Comparison of ENCODE assay signal across 16 cellular contexts in genomic region chr13:96632536-96633320, GRCh38.
DNase-seq lines count a peak whose midpoint lies in the region; ATAC-seq and TF ChIP-seq lines count a peak whose summit lies in the region.
"Had no signal": no experiment of that assay in that cellular context is flagged by ENCODE, and none has a peak within 500 bp of the region (broad histone marks: within the 10 kb centered on the region; RNA-seq: fewer than 3 reads in every experiment).

No MANE protein-coding gene starts in this region.

- H3K27me3 ChIP-seq in GM23248 (replicated peaks; ENCODE audit: insufficient read depth) = no peaks in the 10 kb centered on the region
- H3K27me3 ChIP-seq: BLaER1 treated with 17β-estradiol and CSF1 and Interleukin-3, amounts not matched to agents 10 nM and 100 nM had no signal

- H3K4me1 ChIP-seq in GM23248 (ENCODE audit: insufficient read depth) = no peaks in the 10 kb centered on the region
- H3K4me1 ChIP-seq: BLaER1 treated with 17β-estradiol and CSF1 and Interleukin-3, amounts not matched to agents 10 nM and 100 nM had no signal

- no peaks in the 10 kb centered on the region for H4K20me1 ChIP-seq in GM23248 (ENCODE audit: insufficient read depth)
- H4K20me1 ChIP-seq: BLaER1 treated with 17β-estradiol and CSF1 and Interleukin-3, amounts not matched to agents 10 nM and 100 nM had no signal

- no peaks in the 10 kb centered on the region for H3F3A ChIP-seq in GM23248 (ENCODE audit: insufficient read depth)

- H3K4me3 Mint-ChIP-seq in activated naive CD8-positive, alpha-beta T cell treated with anti-CD3 and anti-CD28 coated beads, Interleukin-2, amount 50 U/mL, for 24 hours = no peak overlapping the region
- H3K4me3 Mint-ChIP-seq: CD8-positive, alpha-beta memory T cell had no signal

- no peak overlapping the region for H3K4me2 ChIP-seq in GM23248 (ENCODE audit: unreplicated experiment)
- H3K4me2 ChIP-seq: BLaER1 treated with 17β-estradiol and CSF1 and Interleukin-3, amounts not matched to agents 10 nM and 100 nM; SK-N-SH had no signal

- H3K27ac Mint-ChIP-seq in activated naive CD8-positive, alpha-beta T cell treated with anti-CD3 and anti-CD28 coated beads, Interleukin-2, amount 50 U/mL, for 24 hours = no peak overlapping the region
- H3K27ac Mint-ChIP-seq: CD8-positive, alpha-beta memory T cell had no signal

- H3K36me3 ChIP-seq in GM23248 (ENCODE audit: low read depth) = no peaks in the 10 kb centered on the region
- H3K36me3 ChIP-seq: BLaER1 treated with 17β-estradiol and CSF1 and Interleukin-3, amounts not matched to agents 10 nM and 100 nM had no signal

- in situ Hi-C loops in astrocyte of the spinal cord (cut with HindIII; ENCODE audit: low sequenced_read_pairs) (no loop called here), GM23248 (cut with MboI) (no loop called here)

- H3K79me2 ChIP-seq in GM23248 (ENCODE audit: insufficient read depth) = no peaks in the 10 kb centered on the region

- H2AFZ ChIP-seq in GM23248 = no peak overlapping the region

- H3K9ac ChIP-seq in GM23248 = no peak overlapping the region
- H3K9ac ChIP-seq: BLaER1 treated with 17β-estradiol and CSF1 and Interleukin-3, amounts not matched to agents 10 nM and 100 nM; SK-N-SH had no signal

- no peak for ATAC-seq in activated naive CD8-positive, alpha-beta T cell treated with anti-CD3 and anti-CD28 coated beads, Interleukin-2, amount 50 U/mL, for 24 hours
- ATAC-seq: HepG2 had no signal

- H3K4me1 Mint-ChIP-seq in activated naive CD8-positive, alpha-beta T cell treated with anti-CD3 and anti-CD28 coated beads, Interleukin-2, amount 50 U/mL, for 24 hours = no peaks in the 10 kb centered on the region
- H3K4me1 Mint-ChIP-seq: CD8-positive, alpha-beta memory T cell had no signal

- no peaks in the 10 kb centered on the region for H3K36me3 Mint-ChIP-seq in activated naive CD8-positive, alpha-beta T cell treated with anti-CD3 and anti-CD28 coated beads, Interleukin-2, amount 50 U/mL, for 24 hours (ENCODE audit: low read depth)
- H3K36me3 Mint-ChIP-seq: CD8-positive, alpha-beta memory T cell had no signal

- no peaks in the 10 kb centered on the region for H3K9me2 ChIP-seq in GM23248 (ENCODE audit: insufficient read depth)
- H3K9me2 ChIP-seq: SK-N-SH had no signal

- H3K9me3 ChIP-seq in GM23248 (ENCODE audit: low read depth) = no peaks in the 10 kb centered on the region
- H3K9me3 ChIP-seq: SK-N-SH had no signal

- H3K4me3 ChIP-seq in astrocyte of the spinal cord (ENCODE audit: low read depth, low read length) (no peak overlapping the region), skeletal muscle cell (ENCODE audit: low read depth, low read length) (no peak overlapping the region), GM23248 (no peak overlapping the region)
- H3K4me3 ChIP-seq: BLaER1 treated with 17β-estradiol and CSF1 and Interleukin-3, amounts not matched to agents 10 nM and 100 nM had no signal

- no peak for TF ChIP-seq CTCF in astrocyte of the spinal cord (IDR thresholded peaks at IDR 0.05; ENCODE audit: low read depth, low read length)

- H3K27me3 Mint-ChIP-seq in activated naive CD8-positive, alpha-beta T cell treated with anti-CD3 and anti-CD28 coated beads, Interleukin-2, amount 50 U/mL, for 24 hours = no peaks in the 10 kb centered on the region
- H3K27me3 Mint-ChIP-seq: CD8-positive, alpha-beta memory T cell had no signal

- whole genome bisulfite sequencing in GM23248 (ENCODE audit: low coverage in 1 of 2, low lambda C conversion rate in 2 of 2, missing lambda C conversion rate in 2 of 2), 2 experiments = 76 to 78% methylated on average over 11 of the region's 11 CpGs

- peaks cover 14% of the 10 kb centered on the region for H3K9me3 Mint-ChIP-seq in activated naive CD8-positive, alpha-beta T cell treated with anti-CD3 and anti-CD28 coated beads, Interleukin-2, amount 50 U/mL, for 24 hours

- peak; percentile 41 to 73 for DNase-seq in NCI-H2081 (lab: John Stamatoyannopoulos, UW)
- peak; percentile 67 for DNase-seq in astrocyte of the spinal cord (ENCODE audit: low read depth, low spot score)
- peak; percentile 20 for DNase-seq in inferior parietal cortex (ENCODE audit: extremely low spot score)
- DNase-seq in skeletal muscle cell (ENCODE audit: low read depth) = peak; percentile 29
- DNase-seq in GM23248 = no peak
- no peak for DNase-seq in HUDEP-2 (lab: John Stamatoyannopoulos, UW; ENCODE audit: unreplicated experiment in 76 of 76)
- no peak for DNase-seq in activated naive CD8-positive, alpha-beta T cell treated with anti-CD3 and anti-CD28 coated beads, Interleukin-2, amount 50 U/mL, for 24 hours
- DNase-seq: CD8-positive, alpha-beta memory T cell; KG1; MV-4-11; NCI-H1694 treated with DMSO at 0.1 percent for 48 hours; NCI-H446 treated with DMSO at 0.1 percent for 48 hours; SHP77; SK-N-SH had no signal

- H3K27ac ChIP-seq in GM23248 = no peak overlapping the region
- H3K27ac ChIP-seq: BLaER1 treated with 17β-estradiol and CSF1 and Interleukin-3, amounts not matched to agents 10 nM and 100 nM had no signal

Comparison
In these comparisons a context has a peak if more than half of its experiments do, and no peak if none do; other contexts are left out.
1. DNase-seq: peak in NCI-H2081 (2 of 2), astrocyte of the spinal cord (single experiment), inferior parietal cortex (single experiment) and skeletal muscle cell (single experiment); none in GM23248 (single experiment), HUDEP-2 (0 of 76) and activated naive CD8-positive, alpha-beta T cell treated with anti-CD3 and anti-CD28 coated beads, Interleukin-2, amount 50 U/mL, for 24 hours (single experiment).